Comparison of ENCODE assay signal across 8 cellular contexts in genomic region chr14:49769171-49769570, GRCh38. TPM values are rescaled to one million over a fixed set of nuclear protein-coding genes. Genes with fewer than 3 reads are reported as not detected.
DNase-seq lines count a peak whose midpoint lies in the region; ATAC-seq, FAIRE-seq and TF ChIP-seq lines count a peak whose summit lies in the region.

No MANE protein-coding gene starts in this region.

- peak overlapping the region; percentile 86 for H3K4me2 ChIP-seq in fibroblast of lung (ENCODE audit: extremely low read depth, insufficient read depth, low read length)

- no peak for TF ChIP-seq CTCF in fibroblast of lung (conservative IDR thresholded peaks at IDR 0.05 in 1 of 2, IDR thresholded peaks at IDR 0.05 in 1 of 2; ENCODE audit: low read depth in 1 of 2, low read length in 2 of 2)

- H3K9me3 Mint-ChIP-seq in T-helper 1 cell treated with Interleukin-12 subunit alpha and Interleukin-12 subunit beta and Interleukin-4 antibody, amounts not matched to agents 30 μg/mL and 1 μg/mL, for 36 hours, result no peaks in the 10 kb centered on the region

- H3K9me3 ChIP-seq in fibroblast of lung (ENCODE audit: control insufficient read depth, insufficient read depth, low read depth, low read length), result no peaks in the 10 kb centered on the region

- peaks cover 9% of the 10 kb centered on the region for H3K4me1 ChIP-seq in fibroblast of lung (ENCODE audit: control insufficient read depth, extremely low read depth, insufficient read depth, low read length)

- H3K27me3 ChIP-seq in fibroblast of lung (ENCODE audit: control insufficient read depth, insufficient read depth, low read length), result no peaks in the 10 kb centered on the region

- peaks cover 26% of the 10 kb centered on the region for H3K79me2 ChIP-seq in fibroblast of lung (ENCODE audit: control insufficient read depth, insufficient read depth, low read length)

- H3K27me3 Mint-ChIP-seq in T-helper 1 cell treated with Interleukin-12 subunit alpha and Interleukin-12 subunit beta and Interleukin-4 antibody, amounts not matched to agents 30 μg/mL and 1 μg/mL, for 36 hours (ENCODE audit: low read depth), result no peaks in the 10 kb centered on the region

- peak overlapping the region; percentile 88 for H3K9ac ChIP-seq in fibroblast of lung (ENCODE audit: insufficient read depth, low read length)

- peak overlapping the region; percentile 99 for H3K27ac Mint-ChIP-seq in T-helper 1 cell treated with Interleukin-12 subunit alpha and Interleukin-12 subunit beta and Interleukin-4 antibody, amounts not matched to agents 30 μg/mL and 1 μg/mL, for 36 hours

- H4K20me1 ChIP-seq in fibroblast of lung (ENCODE audit: control insufficient read depth, extremely low read depth, insufficient read depth, low read length), result no peaks in the 10 kb centered on the region

- no peak for DNase-seq in T-helper 1 cell
- peak; percentile 27 for DNase-seq in SW480 (ENCODE audit: low spot score)
- DNase-seq in fibroblast of lung (ENCODE audit: low read depth in 2 of 2), result peak; percentile 58 to 74
- peak; percentile 6 for DNase-seq in pons (ENCODE audit: low spot score)
- DNase-seq in GM12892 (ENCODE audit: insufficient read length), result no peak
- DNase-seq in SHP77 (lab: John Stamatoyannopoulos, UW), result no peak

- no peak for FAIRE-seq in GM12892 (lab: Jason Lieb, UNC)

- no peaks in the 10 kb centered on the region for H3K36me3 ChIP-seq in fibroblast of lung (ENCODE audit: control insufficient read depth, insufficient read depth, low read length)

- TF ChIP-seq POLR2A in GM12892 (IDR thresholded peaks at IDR 0.05; ENCODE audit: low read depth, low read length), result no peak

- peaks cover 6% of the 10 kb centered on the region for H3K36me3 Mint-ChIP-seq in T-helper 1 cell treated with Interleukin-12 subunit alpha and Interleukin-12 subunit beta and Interleukin-4 antibody, amounts not matched to agents 30 μg/mL and 1 μg/mL, for 36 hours (ENCODE audit: low read depth)

- H3K4me3 ChIP-seq in fibroblast of lung (replicated peaks in 1 of 4; ENCODE audit: control extremely low read depth in 1 of 4, insufficient read depth in 1 of 4, low read depth in 3 of 4, low read length in 4 of 4), result peak overlapping the region; percentile 72 to 97 (median 83)

- H3K27ac ChIP-seq in fibroblast of lung (ENCODE audit: insufficient read depth, low read length), result peak overlapping the region; percentile 94

- peak overlapping the region; percentile 96 for H3K4me3 Mint-ChIP-seq in T-helper 1 cell treated with Interleukin-12 subunit alpha and Interleukin-12 subunit beta and Interleukin-4 antibody, amounts not matched to agents 30 μg/mL and 1 μg/mL, for 36 hours

- no peak overlapping the region for H2AFZ ChIP-seq in fibroblast of lung (ENCODE audit: low read length)

- no peak for ATAC-seq in GM21390 (IDR thresholded peaks at IDR 0.05; ENCODE audit: unreplicated experiment)

- peaks cover 20% of the 10 kb centered on the region for H3K4me1 Mint-ChIP-seq in T-helper 1 cell treated with Interleukin-12 subunit alpha and Interleukin-12 subunit beta and Interleukin-4 antibody, amounts not matched to agents 30 μg/mL and 1 μg/mL, for 36 hours (ENCODE audit: low read depth)

RNA-seq across cellular contexts. Expression of gene KLHDC2, which starts 1.2 kb away (rescaled TPM):
- 125 and 135 TPM in 2 replicates for total RNA-seq in fibroblast of lung
- 40.5 and 59.1 TPM in 2 replicates for polyA plus RNA-seq in fibroblast of lung
- polyA plus RNA-seq in fibroblast of lung (2012), result 33.4 and 35.9 TPM in 2 replicates
- polyA minus RNA-seq in fibroblast of lung (ENCODE audit: low replicate concordance), result 12.8 and 13.9 TPM in 2 replicates
- polyA plus RNA-seq in GM12892 (2012; ENCODE audit: missing spikeins), result 26.3 TPM

Comparison
In these comparisons a context has a peak if more than half of its experiments do, and no peak if none do; other contexts are left out.
1. DNase-seq: peak in SW480 (single experiment), fibroblast of lung (2 of 2) and pons (single experiment); none in T-helper 1 cell (0 of 5), GM12892 (single experiment) and SHP77 (0 of 2).